Comparison of ENCODE assay signal across 1 cellular context in the genomic region with DNA sequence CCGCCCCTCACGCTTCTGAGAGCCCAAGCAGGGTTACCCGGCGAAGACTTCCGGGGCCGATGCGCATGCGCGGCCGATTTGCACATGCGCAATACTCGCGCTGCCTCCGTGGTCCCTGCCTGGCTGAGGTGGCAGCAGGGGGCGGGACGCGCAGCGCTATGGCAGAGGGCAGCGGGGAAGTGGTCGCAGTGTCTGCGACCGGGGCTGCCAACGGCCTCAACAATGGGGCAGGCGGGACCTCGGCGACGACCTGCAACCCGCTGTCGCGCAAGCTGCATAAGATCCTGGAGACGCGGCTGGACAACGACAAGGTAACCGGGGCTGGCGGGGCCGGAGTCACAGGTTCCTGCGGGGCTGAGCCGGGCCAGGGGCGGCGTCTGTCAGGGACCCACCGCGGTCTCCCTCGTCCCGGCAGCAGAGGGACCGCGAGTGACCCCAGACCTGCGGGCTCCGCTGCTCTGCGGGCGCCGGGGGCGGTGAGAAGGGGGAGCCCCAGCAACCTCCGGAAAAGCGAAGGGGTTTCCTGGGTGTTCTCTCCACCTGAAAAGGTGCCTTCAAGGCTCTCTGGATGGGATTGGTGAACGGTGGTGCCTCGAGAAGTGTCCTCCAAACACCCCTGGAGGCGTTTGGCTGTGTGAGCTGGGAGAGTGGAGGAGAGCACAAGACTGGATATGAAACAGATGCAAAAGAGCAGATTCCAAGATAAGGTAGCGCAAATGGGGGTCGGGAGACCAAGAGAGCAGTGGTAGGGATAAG.
TF ChIP-seq lines count a peak whose summit lies in the region.

Gene COG6 (plus strand): TSS at position 94 of the 756 bp plus-strand sequence. CDS start 65 bp downstream, at position 159.

TF ChIP-seq in HEK293, 187 proteins besides CTCF, POLR2A, EP300 and RAD21 (continued from another document and continues in another):
- TF ChIP-seq, protein P1, sequence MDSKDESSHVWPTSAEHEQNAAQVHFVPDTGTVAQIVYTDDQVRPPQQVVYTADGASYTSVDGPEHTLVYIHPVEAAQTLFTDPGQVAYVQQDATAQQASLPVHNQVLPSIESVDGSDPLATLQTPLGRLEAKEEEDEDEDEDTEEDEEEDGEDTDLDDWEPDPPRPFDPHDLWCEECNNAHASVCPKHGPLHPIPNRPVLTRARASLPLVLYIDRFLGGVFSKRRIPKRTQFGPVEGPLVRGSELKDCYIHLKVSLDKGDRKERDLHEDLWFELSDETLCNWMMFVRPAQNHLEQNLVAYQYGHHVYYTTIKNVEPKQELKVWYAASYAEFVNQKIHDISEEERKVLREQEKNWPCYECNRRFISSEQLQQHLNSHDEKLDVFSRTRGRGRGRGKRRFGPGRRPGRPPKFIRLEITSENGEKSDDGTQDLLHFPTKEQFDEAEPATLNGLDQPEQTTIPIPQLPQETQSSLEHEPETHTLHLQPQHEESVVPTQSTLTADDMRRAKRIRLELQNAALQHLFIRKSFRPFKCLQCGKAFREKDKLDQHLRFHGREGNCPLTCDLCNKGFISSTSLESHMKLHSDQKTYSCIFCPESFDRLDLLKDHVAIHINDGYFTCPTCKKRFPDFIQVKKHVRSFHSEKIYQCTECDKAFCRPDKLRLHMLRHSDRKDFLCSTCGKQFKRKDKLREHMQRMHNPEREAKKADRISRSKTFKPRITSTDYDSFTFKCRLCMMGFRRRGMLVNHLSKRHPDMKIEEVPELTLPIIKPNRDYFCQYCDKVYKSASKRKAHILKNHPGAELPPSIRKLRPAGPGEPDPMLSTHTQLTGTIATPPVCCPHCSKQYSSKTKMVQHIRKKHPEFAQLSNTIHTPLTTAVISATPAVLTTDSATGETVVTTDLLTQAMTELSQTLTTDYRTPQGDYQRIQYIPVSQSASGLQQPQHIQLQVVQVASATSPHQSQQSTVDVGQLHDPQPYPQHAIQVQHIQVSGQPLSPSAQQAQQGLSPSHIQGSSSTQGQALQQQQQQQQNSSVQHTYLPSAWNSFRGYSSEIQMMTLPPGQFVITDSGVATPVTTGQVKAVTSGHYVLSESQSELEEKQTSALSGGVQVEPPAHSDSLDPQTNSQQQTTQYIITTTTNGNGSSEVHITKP (tag by site-specific recombination; IDR thresholded peaks at IDR 0.05): peak; percentile 43; the same call in 1 of the 2 replicates
- TF ChIP-seq ZNF768 (tag by site-specific recombination; IDR thresholded peaks at IDR 0.05): no peak
- TF ChIP-seq ZNF664 (tag by site-specific recombination; IDR thresholded peaks at IDR 0.05): no peak
- no peak for TF ChIP-seq OVOL3 (tag by site-specific recombination; IDR thresholded peaks at IDR 0.05)
- 0 out of 2 replicates have a peak, but pooled peaks have one; percentile 31 for TF ChIP-seq ZSCAN30 (tag by site-specific recombination; IDR thresholded peaks at IDR 0.05)
- no peak for TF ChIP-seq ZNF398 (tag by site-specific recombination; IDR thresholded peaks at IDR 0.05)
- no peak for TF ChIP-seq ZNF560 (tag by site-specific recombination; IDR thresholded peaks at IDR 0.05; ENCODE audit: borderline replicate concordance)
- TF ChIP-seq ZSCAN18 (tag by site-specific recombination; IDR thresholded peaks at IDR 0.05): no peak
- no peak for TF ChIP-seq ZNF174 (tag by site-specific recombination; IDR thresholded peaks at IDR 0.05)
- no peak for TF ChIP-seq ZNF529 (tag by site-specific recombination; IDR thresholded peaks at IDR 0.05; ENCODE audit: insufficient replicate concordance)
- TF ChIP-seq ZNF175 (tag by site-specific recombination; IDR thresholded peaks at IDR 0.05): no peak
- 0 out of 2 replicates have a peak, but pooled peaks have one; percentile 7 for TF ChIP-seq FEZF1 (tag by site-specific recombination; IDR thresholded peaks at IDR 0.05)
- no peak for TF ChIP-seq ZNF707 (tag by site-specific recombination; IDR thresholded peaks at IDR 0.05)
- TF ChIP-seq ZNF239 (tag by site-specific recombination; IDR thresholded peaks at IDR 0.05): no peak
- TF ChIP-seq PRDM4 (tag by site-specific recombination; IDR thresholded peaks at IDR 0.05): no peak
- no peak for TF ChIP-seq ZNF426 (tag by site-specific recombination; IDR thresholded peaks at IDR 0.05)
- TF ChIP-seq ZNF350 (tag by site-specific recombination; IDR thresholded peaks at IDR 0.05): no peak
- TF ChIP-seq KLF9 (tag by site-specific recombination; IDR thresholded peaks at IDR 0.05; ENCODE audit: low read depth): peak; percentile 92
- TF ChIP-seq KLF1 (tag by site-specific recombination; IDR thresholded peaks at IDR 0.05): no peak
- TF ChIP-seq ZNF549 (tag by site-specific recombination; IDR thresholded peaks at IDR 0.05): no peak
- TF ChIP-seq ZNF677 (tag by site-specific recombination; IDR thresholded peaks at IDR 0.05): peak; percentile 3; the same call in 1 of the 2 replicates
- TF ChIP-seq, protein P2, sequence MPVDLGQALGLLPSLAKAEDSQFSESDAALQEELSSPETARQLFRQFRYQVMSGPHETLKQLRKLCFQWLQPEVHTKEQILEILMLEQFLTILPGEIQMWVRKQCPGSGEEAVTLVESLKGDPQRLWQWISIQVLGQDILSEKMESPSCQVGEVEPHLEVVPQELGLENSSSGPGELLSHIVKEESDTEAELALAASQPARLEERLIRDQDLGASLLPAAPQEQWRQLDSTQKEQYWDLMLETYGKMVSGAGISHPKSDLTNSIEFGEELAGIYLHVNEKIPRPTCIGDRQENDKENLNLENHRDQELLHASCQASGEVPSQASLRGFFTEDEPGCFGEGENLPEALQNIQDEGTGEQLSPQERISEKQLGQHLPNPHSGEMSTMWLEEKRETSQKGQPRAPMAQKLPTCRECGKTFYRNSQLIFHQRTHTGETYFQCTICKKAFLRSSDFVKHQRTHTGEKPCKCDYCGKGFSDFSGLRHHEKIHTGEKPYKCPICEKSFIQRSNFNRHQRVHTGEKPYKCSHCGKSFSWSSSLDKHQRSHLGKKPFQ (tag by site-specific recombination; IDR thresholded peaks at IDR 0.05): no peak
- TF ChIP-seq ZBTB49 (tag by site-specific recombination; IDR thresholded peaks at IDR 0.05; ENCODE audit: low read depth): no peak
- peak; percentile 42; the same call in 1 of the 2 replicates for TF ChIP-seq SP7 (tag by site-specific recombination; IDR thresholded peaks at IDR 0.05)
- TF ChIP-seq SP2 (tag by site-specific recombination; IDR thresholded peaks at IDR 0.05): peak; percentile 93
- peak; percentile 20; the same call in 1 of the 2 replicates for TF ChIP-seq INSM2 (tag by site-specific recombination; IDR thresholded peaks at IDR 0.05)
- TF ChIP-seq ZNF404 (tag by site-specific recombination; IDR thresholded peaks at IDR 0.05): no peak
- no peak for TF ChIP-seq ZNF132 (tag by site-specific recombination; IDR thresholded peaks at IDR 0.05; ENCODE audit: borderline replicate concordance)
- no peak for TF ChIP-seq ZNF157 (tag by site-specific recombination; IDR thresholded peaks at IDR 0.05)
- no peak for TF ChIP-seq ZNF521 (tag by site-specific recombination; IDR thresholded peaks at IDR 0.05)
- TF ChIP-seq ZNF600 (tag by site-specific recombination; IDR thresholded peaks at IDR 0.05): peak; percentile 72
- TF ChIP-seq, protein P3, sequence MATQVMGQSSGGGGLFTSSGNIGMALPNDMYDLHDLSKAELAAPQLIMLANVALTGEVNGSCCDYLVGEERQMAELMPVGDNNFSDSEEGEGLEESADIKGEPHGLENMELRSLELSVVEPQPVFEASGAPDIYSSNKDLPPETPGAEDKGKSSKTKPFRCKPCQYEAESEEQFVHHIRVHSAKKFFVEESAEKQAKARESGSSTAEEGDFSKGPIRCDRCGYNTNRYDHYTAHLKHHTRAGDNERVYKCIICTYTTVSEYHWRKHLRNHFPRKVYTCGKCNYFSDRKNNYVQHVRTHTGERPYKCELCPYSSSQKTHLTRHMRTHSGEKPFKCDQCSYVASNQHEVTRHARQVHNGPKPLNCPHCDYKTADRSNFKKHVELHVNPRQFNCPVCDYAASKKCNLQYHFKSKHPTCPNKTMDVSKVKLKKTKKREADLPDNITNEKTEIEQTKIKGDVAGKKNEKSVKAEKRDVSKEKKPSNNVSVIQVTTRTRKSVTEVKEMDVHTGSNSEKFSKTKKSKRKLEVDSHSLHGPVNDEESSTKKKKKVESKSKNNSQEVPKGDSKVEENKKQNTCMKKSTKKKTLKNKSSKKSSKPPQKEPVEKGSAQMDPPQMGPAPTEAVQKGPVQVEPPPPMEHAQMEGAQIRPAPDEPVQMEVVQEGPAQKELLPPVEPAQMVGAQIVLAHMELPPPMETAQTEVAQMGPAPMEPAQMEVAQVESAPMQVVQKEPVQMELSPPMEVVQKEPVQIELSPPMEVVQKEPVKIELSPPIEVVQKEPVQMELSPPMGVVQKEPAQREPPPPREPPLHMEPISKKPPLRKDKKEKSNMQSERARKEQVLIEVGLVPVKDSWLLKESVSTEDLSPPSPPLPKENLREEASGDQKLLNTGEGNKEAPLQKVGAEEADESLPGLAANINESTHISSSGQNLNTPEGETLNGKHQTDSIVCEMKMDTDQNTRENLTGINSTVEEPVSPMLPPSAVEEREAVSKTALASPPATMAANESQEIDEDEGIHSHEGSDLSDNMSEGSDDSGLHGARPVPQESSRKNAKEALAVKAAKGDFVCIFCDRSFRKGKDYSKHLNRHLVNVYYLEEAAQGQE (tag by site-specific recombination; IDR thresholded peaks at IDR 0.05): 0 out of 2 replicates have a peak, but pooled peaks have one; percentile 25
- no peak for TF ChIP-seq GFI1B (tag by site-specific recombination; IDR thresholded peaks at IDR 0.05)
